ENCODE assay signal across 17 cellular contexts in the genomic region with DNA sequence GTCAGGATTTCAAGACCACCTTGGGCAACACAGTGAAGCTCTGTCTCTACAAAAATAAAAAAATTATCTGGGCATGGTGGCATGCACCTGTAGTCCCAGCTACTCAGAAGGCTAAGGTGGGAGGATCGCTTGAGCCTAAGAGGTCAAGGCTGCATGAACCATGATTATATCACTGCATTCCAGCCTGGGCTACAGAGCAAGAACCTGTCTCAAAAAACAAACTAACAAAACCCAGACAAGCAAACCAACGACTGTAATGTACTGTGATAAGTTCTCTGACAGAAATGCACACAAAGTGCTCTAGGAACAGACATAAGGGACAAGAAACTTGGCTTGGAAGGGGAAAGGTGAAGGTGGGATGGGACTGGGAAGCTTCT.
"Had no signal": no experiment of that assay in that cellular context is flagged by ENCODE, and none has a peak within 500 bp of the region (broad histone marks: within the 10 kb centered on the region; RNA-seq: fewer than 3 reads in every experiment).

No MANE protein-coding gene starts in this region.

- H3K4me1 ChIP-seq: breast epithelium, esophagus squamous epithelium, left lung, psoas muscle, sigmoid colon, testis, vagina had no signal

- H3K4me3 Mint-ChIP-seq: activated naive CD8-positive, alpha-beta T cell treated with anti-CD3 and anti-CD28 coated beads for 36 hours; memory B cell had no signal

- H3K4me3 ChIP-seq: breast epithelium, esophagus squamous epithelium, left lung, psoas muscle, sigmoid colon, testis, vagina had no signal

- H3K4me1 Mint-ChIP-seq: activated naive CD8-positive, alpha-beta T cell treated with anti-CD3 and anti-CD28 coated beads for 36 hours had no signal

- H3K9me3 Mint-ChIP-seq: activated naive CD8-positive, alpha-beta T cell treated with anti-CD3 and anti-CD28 coated beads for 36 hours; memory B cell had no signal

- ATAC-seq: left lung; psoas muscle; stimulated activated naive CD8-positive, alpha-beta T cell treated with anti-CD3 and anti-CD28 coated beads, Interleukin-15, Interleukin-2, amounts not matched to agents 100 U/mL and 50 U/mL, for 24 hours had no signal

- H3K27me3 ChIP-seq: breast epithelium, esophagus squamous epithelium, left lung, sigmoid colon, testis, vagina had no signal

- H3K9me3 ChIP-seq: breast epithelium, esophagus squamous epithelium, left lung, psoas muscle, sigmoid colon, testis, vagina had no signal

- H3K27ac ChIP-seq: breast epithelium, left lung, psoas muscle, sigmoid colon, testis, vagina had no signal

- H3K36me3 Mint-ChIP-seq: activated naive CD8-positive, alpha-beta T cell treated with anti-CD3 and anti-CD28 coated beads for 36 hours had no signal

- H3K36me3 ChIP-seq: breast epithelium, vagina had no signal

- DNase-seq: activated CD4-positive, alpha-beta T cell treated with anti-CD3 and anti-CD28 coated beads, Interleukin-2, amount 50 U/mL, for 48 hours; activated CD4-positive, CD25-positive, alpha-beta regulatory T cell treated with anti-CD3 and anti-CD28 coated beads, Interleukin-2, amount 50 U/mL, for 72 hours; activated gamma-delta T cell; activated naive CD8-positive, alpha-beta T cell treated with anti-CD3 and anti-CD28 coated beads for 36 hours; activated T-cell treated with anti-CD3 and anti-CD28 coated beads, Interleukin-2, amount 50 U/mL, for 48 hours; esophagus squamous epithelium; foreskin fibroblast; left lung; psoas muscle; sigmoid colon; stimulated activated CD4-positive, alpha-beta T cell treated with anti-CD3 and anti-CD28 coated beads, Interleukin-4, amount 100 ng/mL, for 1 hour; stimulated activated CD8-positive, alpha-beta memory T cell treated with anti-CD3 and anti-CD28 coated beads, Interleukin-4, amount 100 ng/mL, for 48 hours; stimulated activated naive CD8-positive, alpha-beta T cell treated with anti-CD3 and anti-CD28 coated beads, Interleukin-15, Interleukin-2, amounts not matched to agents 100 U/mL and 50 U/mL, for 24 hours; testis had no signal

- H3K27me3 Mint-ChIP-seq: activated naive CD8-positive, alpha-beta T cell treated with anti-CD3 and anti-CD28 coated beads for 36 hours; memory B cell had no signal
